In genomic region chr3:57946970-57947381, GRCh38 we compare ENCODE assay signal across 1 cellular context.
TF ChIP-seq lines count a peak whose summit lies in the region.

No MANE protein-coding gene starts in this region.

TF ChIP-seq in HepG2, 621 proteins besides CTCF, POLR2A, EP300 and RAD21 (continued from another document):
- TF ChIP-seq ARID5B (CRISPR knock-in tag; IDR thresholded peaks at IDR 0.05), result peak; percentile 51; the same call in 1 of the 2 replicates
- 0 out of 2 replicates have a peak, but pooled peaks have one; percentile 29 for TF ChIP-seq NR2F2 (IDR thresholded peaks at IDR 0.05; ENCODE audit: borderline replicate concordance, low read depth)
- peak; percentile 23; the same call in 1 of the 2 replicates for TF ChIP-seq RXRB (CRISPR knock-in tag; IDR thresholded peaks at IDR 0.05; ENCODE audit: borderline replicate concordance)
- TF ChIP-seq RARA (CRISPR knock-in tag; IDR thresholded peaks at IDR 0.05), result peak; percentile 78
- TF ChIP-seq LCORL (IDR thresholded peaks at IDR 0.05), result 0 out of 2 replicates have a peak, but pooled peaks have one; percentile 30
- TF ChIP-seq LCORL (CRISPR knock-in tag; IDR thresholded peaks at IDR 0.05), result no peak
- TF ChIP-seq ARNTL (CRISPR knock-in tag; IDR thresholded peaks at IDR 0.05), result peak; percentile 65
- no peak for TF ChIP-seq SOX13 (IDR thresholded peaks at IDR 0.05)
- TF ChIP-seq SOX13 (CRISPR knock-in tag; conservative IDR thresholded peaks at IDR 0.05 in 1 of 2, IDR thresholded peaks at IDR 0.05 in 1 of 2), result peak in 1 of 2 experiments; percentile 29; a peak in 1 of 4 replicates
- TF ChIP-seq SALL1 (CRISPR knock-in tag; IDR thresholded peaks at IDR 0.05), result peak; percentile 64
- TF ChIP-seq ZNF138 (CRISPR knock-in tag; IDR thresholded peaks at IDR 0.05; ENCODE audit: low read depth), result no peak
- TF ChIP-seq NFIC (IDR thresholded peaks at IDR 0.05; ENCODE audit: low read length), result no peak
- 0 out of 2 replicates have a peak, but pooled peaks have one; percentile 16 for TF ChIP-seq MAX (IDR thresholded peaks at IDR 0.05)
- TF ChIP-seq TCF7 (IDR thresholded peaks at IDR 0.05; ENCODE audit: low read depth), result peak; percentile 68
- TF ChIP-seq HDAC2 (CRISPR knock-in tag; IDR thresholded peaks at IDR 0.05), result peak; percentile 23; the same call in 1 of the 2 replicates
- TF ChIP-seq ZNF609 (CRISPR knock-in tag; IDR thresholded peaks at IDR 0.05; ENCODE audit: borderline replicate concordance), result 0 out of 2 replicates have a peak, but pooled peaks have one; percentile 43
- TF ChIP-seq NCOA1 (CRISPR knock-in tag; IDR thresholded peaks at IDR 0.05), result no peak
- peak; percentile 84 for TF ChIP-seq REPIN1 (CRISPR knock-in tag; IDR thresholded peaks at IDR 0.05; ENCODE audit: borderline replicate concordance, low read depth)
- no peak for TF ChIP-seq TAF1 (CRISPR knock-in tag; IDR thresholded peaks at IDR 0.05)
- TF ChIP-seq TEAD3 (CRISPR knock-in tag; optimal IDR thresholded peaks at IDR 0.05; ENCODE audit: borderline replicate concordance), result peak; percentile 23
- no peak for TF ChIP-seq YEATS4 (CRISPR knock-in tag; IDR thresholded peaks at IDR 0.05; ENCODE audit: borderline replicate concordance)
- TF ChIP-seq NCOR1 (IDR thresholded peaks at IDR 0.05; ENCODE audit: borderline replicate concordance, low read length), result peak; percentile 73
- peak in 1 of 2 experiments; percentile 55; a peak in 2 of 4 replicates for TF ChIP-seq ATF4 (CRISPR knock-in tag; IDR thresholded peaks at IDR 0.05)
- no peak for TF ChIP-seq BHLHE40 (IDR thresholded peaks at IDR 0.05; ENCODE audit: low read length)
- TF ChIP-seq FOXP4 (CRISPR knock-in tag; IDR thresholded peaks at IDR 0.05), result no peak
- TF ChIP-seq ZBTB2 (CRISPR knock-in tag; IDR thresholded peaks at IDR 0.05; ENCODE audit: low read depth), result 0 out of 2 replicates have a peak, but pooled peaks have one; percentile 25
- TF ChIP-seq RXRA (CRISPR knock-in tag; IDR thresholded peaks at IDR 0.05), result peak; percentile 38; the same call in 1 of the 2 replicates
- TF ChIP-seq ZNF343 (CRISPR knock-in tag; IDR thresholded peaks at IDR 0.05), result no peak
- no peak for TF ChIP-seq AKNA (CRISPR knock-in tag; IDR thresholded peaks at IDR 0.05; ENCODE audit: borderline replicate concordance)
- TF ChIP-seq ARID3A (IDR thresholded peaks at IDR 0.05; ENCODE audit: low read depth, low read length), result peak; percentile 70; the same call in 1 of the 2 replicates
- TF ChIP-seq TBX3 (IDR thresholded peaks at IDR 0.05; ENCODE audit: borderline replicate concordance), result peak; percentile 58; the same call in 1 of the 2 replicates
- peak; percentile 58 for TF ChIP-seq CREM (IDR thresholded peaks at IDR 0.05)
- TF ChIP-seq CREM (CRISPR knock-in tag; IDR thresholded peaks at IDR 0.05), result no peak
- no peak for TF ChIP-seq RFXANK (CRISPR knock-in tag; IDR thresholded peaks at IDR 0.05)
- TF ChIP-seq GATAD2A (CRISPR knock-in tag; IDR thresholded peaks at IDR 0.05), result peak; percentile 69
